9 cellular contexts compared by ENCODE assay signal in genomic region chr7:43591551-43592180, GRCh38. TPM values are rescaled to one million over a fixed set of nuclear protein-coding genes. Genes with fewer than 3 reads are reported as not detected.
DNase-seq lines count a peak whose midpoint lies in the region; ATAC-seq, FAIRE-seq and TF ChIP-seq lines count a peak whose summit lies in the region.
"Had no signal": no experiment of that assay in that cellular context is flagged by ENCODE, and none has a peak within 500 bp of the region (broad histone marks: within the 10 kb centered on the region; RNA-seq: fewer than 3 reads in every experiment).

No MANE protein-coding gene starts in this region.

- in situ Hi-C loops in Panc1 (cut with HindIII; ENCODE audit: low pct_unique_long_range_greater_than_20kb, low sequenced_read_pairs): loop anchor here (25.0 kb wide), 1 partner anchor 121 kb away; no protein-coding TSS in a partner anchor

- H3K9me3 ChIP-seq in A549: no peaks in the 10 kb centered on the region
- no peaks in the 10 kb centered on the region for H3K9me3 ChIP-seq in Panc1 (ENCODE audit: control insufficient read depth, insufficient read depth, low read depth, low read length)
- H3K9me3 ChIP-seq in fibroblast of lung (ENCODE audit: control insufficient read depth, insufficient read depth, low read depth, low read length): no peaks in the 10 kb centered on the region

- peak overlapping the region; percentile 1 to 39; a peak in 4 of 6 replicates for H3K27ac ChIP-seq in A549
- H3K27ac ChIP-seq in Panc1 (ENCODE audit: low read length): no peak overlapping the region
- peak overlapping the region; percentile 9 for H3K27ac ChIP-seq in fibroblast of lung (ENCODE audit: insufficient read depth, low read length)
- no peak overlapping the region for H3K27ac ChIP-seq in caudate nucleus (ENCODE audit: low read depth, low read length)

- ATAC-seq in A549 (peak; percentile 69 to 75; a peak in 4 of 6 replicates), GM19452 (IDR thresholded peaks at IDR 0.05; ENCODE audit: unreplicated experiment) (peak; percentile 20), Panc1 (0 out of 2 replicates have a peak, but pooled peaks have one; percentile 50)

- no peak for FAIRE-seq in A549 (lab: Jason Lieb, UNC)

- no peak for TF ChIP-seq EP300 in A549 (IDR thresholded peaks at IDR 0.05)

- H3K4me1 ChIP-seq in A549: peaks cover 64% of the 10 kb centered on the region
- H3K4me1 ChIP-seq in Panc1 (ENCODE audit: control insufficient read depth, insufficient read depth, low read length): peaks cover 29% of the 10 kb centered on the region
- H3K4me1 ChIP-seq in fibroblast of lung (ENCODE audit: control insufficient read depth, extremely low read depth, insufficient read depth, low read length): peaks cover 6% of the 10 kb centered on the region

- peak overlapping the region; percentile 65 for H3K4me2 ChIP-seq in A549
- peak overlapping the region; percentile 57 for H3K4me2 ChIP-seq in fibroblast of lung (ENCODE audit: extremely low read depth, insufficient read depth, low read length)

- no peak for TF ChIP-seq RAD21 in A549 (conservative IDR thresholded peaks at IDR 0.05 in 1 of 2, IDR thresholded peaks at IDR 0.05 in 1 of 2)

- H3K27me3 ChIP-seq in Panc1 (ENCODE audit: control insufficient read depth, insufficient read depth, low read length) (no peaks in the 10 kb centered on the region), fibroblast of lung (ENCODE audit: control insufficient read depth, insufficient read depth, low read length) (no peaks in the 10 kb centered on the region)

- POLR2A ChIA-PET in A549 (lab: Yijun Ruan, JAX) (interaction anchor here (2.0 kb wide), 1 partner anchor 9 kb away, joined by 18 read pairs; the partner anchor contains the start of gene STK17A), Panc1 (lab: Charles Lee) (interaction anchor here (1.1 kb wide), 1 partner anchor 9 kb away, joined by 4 read pairs; the partner anchor contains the start of gene STK17A)

- no peak overlapping the region for H3K9ac ChIP-seq in fibroblast of lung (ENCODE audit: insufficient read depth, low read length)

- H3K79me2 ChIP-seq in fibroblast of lung (ENCODE audit: control insufficient read depth, insufficient read depth, low read length): peaks cover 98% of the 10 kb centered on the region

- DNase-seq in A549 (ENCODE audit: low read depth in 1 of 2, low spot score in 1 of 2): no peak
- no peak for DNase-seq in Panc1 (ENCODE audit: low read depth, low spot score)
- DNase-seq in fibroblast of lung (ENCODE audit: low read depth in 2 of 2): peak in 1 of 2 donors; percentile 64
- no peak for DNase-seq in NCI-H1417 (lab: John Stamatoyannopoulos, UW)
- DNase-seq in putamen (ENCODE audit: low spot score): no peak
- DNase-seq in stimulated activated CD4-positive, alpha-beta T cell treated with anti-CD3 and anti-CD28 coated beads, Interleukin-15, amount 100 ng/mL, for 24 hours: no peak
- no peak for DNase-seq in caudate nucleus (lab: John Stamatoyannopoulos, UW)
- DNase-seq: stimulated activated naive CD4-positive, alpha-beta T cell had no signal

- TF ChIP-seq CTCF in A549 (IDR thresholded peaks at IDR 0.05) (no peak), Panc1 (IDR thresholded peaks at IDR 0.05) (no peak), fibroblast of lung (conservative IDR thresholded peaks at IDR 0.05 in 1 of 2, IDR thresholded peaks at IDR 0.05 in 1 of 2; ENCODE audit: low read depth in 1 of 2, low read length in 2 of 2) (no peak)

- H2AFZ ChIP-seq in fibroblast of lung (ENCODE audit: low read length): no peak overlapping the region

- CTCF ChIA-PET in A549 (lab: Yijun Ruan, JAX): interaction anchor here (1.2 to 1.4 kb wide), 4 partner anchors 9 to 247 kb away, joined by 3 to 9 read pairs (median 6); partner anchors contain the start of gene STK17A
- CTCF ChIA-PET in Panc1 (lab: Charles Lee): no interaction called here

- H3K36me3 ChIP-seq in Panc1 (ENCODE audit: control insufficient read depth, insufficient read depth, low read length) (no peaks in the 10 kb centered on the region; the same call in 1 of the 2 replicates), fibroblast of lung (ENCODE audit: control insufficient read depth, insufficient read depth, low read length) (no peaks in the 10 kb centered on the region)

- H4K20me1 ChIP-seq in fibroblast of lung (ENCODE audit: control insufficient read depth, extremely low read depth, insufficient read depth, low read length): peaks cover 12% of the 10 kb centered on the region

- no TSS peak for BruUV-seq in Panc1 (replicated peaks; lab: Mats Ljungman, UMichigan)

- TF ChIP-seq POLR2A in A549 (IDR thresholded peaks at IDR 0.05; ENCODE audit: low read length): no peak

- intact Hi-C loops in Panc1 (cut with micrococcal nuclease; ENCODE audit: unreplicated experiment): no loop called here

- H3K4me3 ChIP-seq in A549 (no peak overlapping the region), Panc1 (ENCODE audit: low read depth in 2 of 2, low read length in 2 of 2) (no peak overlapping the region), fibroblast of lung (replicated peaks in 1 of 4; ENCODE audit: control extremely low read depth in 1 of 4, insufficient read depth in 1 of 4, low read depth in 3 of 4, low read length in 4 of 4) (no peak overlapping the region)

- 4% methylated on average over 4 of the region's 4 CpGs for WGBS in A549 (ENCODE audit: missing lambda C conversion rate)

TF ChIP-seq in A549, 52 proteins besides CTCF, POLR2A, EP300 and RAD21:
- no peak for TF ChIP-seq KDM1A (IDR thresholded peaks at IDR 0.05; ENCODE audit: low read depth)

RNA-seq across cellular contexts. Expression of gene STK17A, which starts 8.8 kb away (rescaled TPM):
- polyA plus RNA-seq in A549 (2011; rRNA removed) (20.2 and 27.3 TPM in 2 replicates), A549 (2017; fragmentation: RNase III; extraction: RNeasy Plus Mini Kit Qiagen cat#74134 plus additional on column Dnase treatment) (40.4 to 47.5 TPM (median 45.6 TPM) in 3 replicates), fibroblast of lung (46.8 and 53.3 TPM in 2 replicates)
- 7.2 and 8.7 TPM in 2 replicates for polyA plus RNA-seq in A549 (2012; cell fraction: cytosol; rRNA removed)
- 5.0 and 5.3 TPM in 2 replicates for polyA plus RNA-seq in A549 (2012; cell fraction: nucleus; rRNA removed)
- 4.4 and 5.1 TPM in 2 replicates for polyA minus RNA-seq in A549 (2011; rRNA and poly(A)+ RNA removed)
- total RNA-seq in Panc1 (2021; ENCODE audit: unreplicated experiment) (21.3 TPM), fibroblast of lung (44.4 and 53.2 TPM in 2 replicates)
- 10.2 TPM for polyA plus RNA-seq in Panc1 (2012; ENCODE audit: insufficient read length)
- 45.4 and 52.2 TPM in 2 replicates for polyA plus RNA-seq in fibroblast of lung (2012)
- 1.8 and 2.9 TPM in 2 replicates for polyA minus RNA-seq in fibroblast of lung (ENCODE audit: low replicate concordance)

Comparison
In these comparisons a context has a peak if more than half of its experiments do, and no peak if none do; other contexts are left out.
1. ATAC-seq: peak in every context shown above with its lines; median percentile 72 in A549; 50 in Panc1; 20 in GM19452.
2. H3K27ac ChIP-seq: peak in A549 (2 of 2) and fibroblast of lung (single experiment); none in Panc1 (single experiment) and caudate nucleus (single experiment).